Comparison of ENCODE assay signal across 10 cellular contexts in genomic region chr9:129208191-129209091, GRCh38. TPM values are rescaled to one million over a fixed set of nuclear protein-coding genes. Genes with fewer than 3 reads are reported as not detected.
A peak's percentile ranks its signal among the peaks of the same experiment; 100 is the strongest.
DNase-seq lines count a peak whose midpoint lies in the region; TF ChIP-seq lines count a peak whose summit lies in the region.
"Had no signal": no experiment of that assay in that cellular context is flagged by ENCODE, and none has a peak within 500 bp of the region (broad histone marks: within the 10 kb centered on the region; RNA-seq: fewer than 3 reads in every experiment).

No MANE protein-coding gene starts in this region.

- no peak for TF ChIP-seq EP300 in sigmoid colon (IDR thresholded peaks at IDR 0.05)

- H3K36me3 ChIP-seq in sigmoid colon = no peaks in the 10 kb centered on the region
- H3K36me3 ChIP-seq: vagina had no signal

- H3K4me1 ChIP-seq in sigmoid colon = peaks cover 0 to 3% (median 1%) of the 10 kb centered on the region in 4 donors

- no peak for TF ChIP-seq CTCF in NB4 (IDR thresholded peaks at IDR 0.05; ENCODE audit: low read depth, low read length)
- TF ChIP-seq CTCF in sigmoid colon (IDR thresholded peaks at IDR 0.05) = no peak
- no peak for TF ChIP-seq CTCF in lower leg skin (IDR thresholded peaks at IDR 0.05)

- TF ChIP-seq POLR2A in NB4 (IDR thresholded peaks at IDR 0.05; ENCODE audit: extremely low read depth, insufficient read length) (no peak), sigmoid colon (IDR thresholded peaks at IDR 0.05) (no peak), lower leg skin (IDR thresholded peaks at IDR 0.05) (no peak)

- DNase-seq in NB4 (ENCODE audit: low read depth) = peak; percentile 33
- DNase-seq in activated T-cell treated with anti-CD3 and anti-CD28 coated beads, Interleukin-2, amount 50 U/mL, for 1 hour = peak; percentile 51
- DNase-seq in islet precursor cell = peak; percentile 90
- DNase-seq in stimulated activated CD8-positive, alpha-beta memory T cell treated with anti-CD3 and anti-CD28 coated beads, Interleukin-15, amount 100 ng/mL, for 48 hours (ENCODE audit: low read depth in 2 of 2) = peak; percentile 59 to 62
- DNase-seq in NCI-H1436 treated with DMSO at 0.1 percent for 48 hours (lab: John Stamatoyannopoulos, UW) = no peak
- no peak for DNase-seq in retina
- no peak for DNase-seq in sigmoid colon
- no peak for DNase-seq in lower leg skin (ENCODE audit: low spot score in 2 of 2)
- DNase-seq: occipital lobe had no signal

- no peak overlapping the region for H3K27ac ChIP-seq in sigmoid colon
- H3K27ac ChIP-seq: vagina had no signal

- H3K4me3 ChIP-seq in NB4 (ENCODE audit: low read depth, low read length) = no peak overlapping the region
- no peak overlapping the region for H3K4me3 ChIP-seq in sigmoid colon
- H3K4me3 ChIP-seq in lower leg skin (ENCODE audit: low read depth, poor library complexity, severe bottlenecking) = no peak overlapping the region
- H3K4me3 ChIP-seq: vagina had no signal

- no peaks in the 10 kb centered on the region for H3K9me3 ChIP-seq in sigmoid colon
- H3K9me3 ChIP-seq: vagina had no signal

- WGBS in sigmoid colon, 2 donors = 73 to 75% methylated on average over 22 of the region's 22 CpGs
- 68 to 69% methylated on average over 22 of the region's 22 CpGs for WGBS in lower leg skin, 2 donors

- intact Hi-C loops in sigmoid colon (cut with DNase I) (loop anchor here (10.0 kb wide), 1 partner anchor 46 kb away; no protein-coding TSS in a partner anchor), lower leg skin (cut with DNase I; ENCODE audit: low total_unique reads) (no loop called here)

- H3K27me3 ChIP-seq in sigmoid colon = no peaks in the 10 kb centered on the region
- H3K27me3 ChIP-seq: vagina had no signal

RNA-seq across cellular contexts. Expression of gene IER5L, which starts 30.4 kb away (rescaled TPM):
- 10 to 100 TPM in 2 of 4 donors, 1 to 10 TPM in 2; 4.4 to 17.4 (median 10.2) TPM for total RNA-seq in sigmoid colon
- 1 to 10 TPM; 2.3 to 6.7 (median 6.0) TPM for polyA plus RNA-seq in sigmoid colon
- total RNA-seq in lower leg skin = 10 to 100 TPM; 10.9 to 16.1 (median 12.6) TPM

Comparison
In these comparisons a context has a peak if more than half of its experiments do, and no peak if none do; other contexts are left out.
1. DNase-seq: peak in NB4 (single experiment), activated T-cell treated with anti-CD3 and anti-CD28 coated beads, Interleukin-2, amount 50 U/mL, for 1 hour (single experiment), islet precursor cell (single experiment) and stimulated activated CD8-positive, alpha-beta memory T cell treated with anti-CD3 and anti-CD28 coated beads, Interleukin-15, amount 100 ng/mL, for 48 hours (2 of 2); none in NCI-H1436 treated with DMSO at 0.1 percent for 48 hours (single experiment), retina (single experiment), sigmoid colon (single experiment) and lower leg skin (0 of 2).